2 cellular contexts compared by ENCODE assay signal in the genomic region with DNA sequence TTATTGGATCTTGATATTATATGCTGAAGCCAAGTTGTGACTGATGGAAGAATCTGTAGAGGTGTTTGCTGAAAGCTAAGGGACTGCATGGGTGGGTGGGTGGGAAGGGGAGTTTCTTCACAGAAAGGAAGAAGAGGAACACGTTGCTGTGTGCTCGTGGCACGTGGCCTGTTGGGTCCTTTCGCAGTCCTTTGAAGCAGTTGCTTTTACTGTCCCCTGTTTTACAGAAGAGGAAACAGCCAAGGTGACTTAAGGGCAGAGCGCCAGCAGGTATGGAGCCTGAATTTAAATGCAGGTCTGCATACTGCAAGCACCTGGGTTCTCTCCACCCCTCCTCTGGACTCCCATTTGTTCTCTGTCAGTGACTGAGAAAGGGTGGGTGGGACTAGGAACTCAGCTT.
TF ChIP-seq lines count a peak whose summit lies in the region.

No MANE protein-coding gene starts in this region.

TF ChIP-seq in HepG2, 621 proteins besides CTCF, POLR2A, EP300 and RAD21:
- TF ChIP-seq, protein P1, sequence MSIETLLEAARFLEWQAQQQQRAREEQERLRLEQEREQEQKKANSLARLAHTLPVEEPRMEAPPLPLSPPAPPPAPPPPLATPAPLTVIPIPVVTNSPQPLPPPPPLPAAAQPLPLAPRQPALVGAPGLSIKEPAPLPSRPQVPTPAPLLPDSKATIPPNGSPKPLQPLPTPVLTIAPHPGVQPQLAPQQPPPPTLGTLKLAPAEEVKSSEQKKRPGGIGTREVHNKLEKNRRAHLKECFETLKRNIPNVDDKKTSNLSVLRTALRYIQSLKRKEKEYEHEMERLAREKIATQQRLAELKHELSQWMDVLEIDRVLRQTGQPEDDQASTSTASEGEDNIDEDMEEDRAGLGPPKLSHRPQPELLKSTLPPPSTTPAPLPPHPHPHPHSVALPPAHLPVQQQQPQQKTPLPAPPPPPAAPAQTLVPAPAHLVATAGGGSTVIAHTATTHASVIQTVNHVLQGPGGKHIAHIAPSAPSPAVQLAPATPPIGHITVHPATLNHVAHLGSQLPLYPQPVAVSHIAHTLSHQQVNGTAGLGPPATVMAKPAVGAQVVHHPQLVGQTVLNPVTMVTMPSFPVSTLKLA (IDR thresholded peaks at IDR 0.05): peak; percentile 60
- no peak for TF ChIP-seq MAFK (conservative IDR thresholded peaks at IDR 0.05 in 1 of 2, IDR thresholded peaks at IDR 0.05 in 1 of 2; ENCODE audit: low read length in 2 of 2)

TF ChIP-seq in WTC11, 78 proteins besides CTCF, POLR2A, EP300 and RAD21 (continued from another document):
- TF ChIP-seq, protein P2, sequence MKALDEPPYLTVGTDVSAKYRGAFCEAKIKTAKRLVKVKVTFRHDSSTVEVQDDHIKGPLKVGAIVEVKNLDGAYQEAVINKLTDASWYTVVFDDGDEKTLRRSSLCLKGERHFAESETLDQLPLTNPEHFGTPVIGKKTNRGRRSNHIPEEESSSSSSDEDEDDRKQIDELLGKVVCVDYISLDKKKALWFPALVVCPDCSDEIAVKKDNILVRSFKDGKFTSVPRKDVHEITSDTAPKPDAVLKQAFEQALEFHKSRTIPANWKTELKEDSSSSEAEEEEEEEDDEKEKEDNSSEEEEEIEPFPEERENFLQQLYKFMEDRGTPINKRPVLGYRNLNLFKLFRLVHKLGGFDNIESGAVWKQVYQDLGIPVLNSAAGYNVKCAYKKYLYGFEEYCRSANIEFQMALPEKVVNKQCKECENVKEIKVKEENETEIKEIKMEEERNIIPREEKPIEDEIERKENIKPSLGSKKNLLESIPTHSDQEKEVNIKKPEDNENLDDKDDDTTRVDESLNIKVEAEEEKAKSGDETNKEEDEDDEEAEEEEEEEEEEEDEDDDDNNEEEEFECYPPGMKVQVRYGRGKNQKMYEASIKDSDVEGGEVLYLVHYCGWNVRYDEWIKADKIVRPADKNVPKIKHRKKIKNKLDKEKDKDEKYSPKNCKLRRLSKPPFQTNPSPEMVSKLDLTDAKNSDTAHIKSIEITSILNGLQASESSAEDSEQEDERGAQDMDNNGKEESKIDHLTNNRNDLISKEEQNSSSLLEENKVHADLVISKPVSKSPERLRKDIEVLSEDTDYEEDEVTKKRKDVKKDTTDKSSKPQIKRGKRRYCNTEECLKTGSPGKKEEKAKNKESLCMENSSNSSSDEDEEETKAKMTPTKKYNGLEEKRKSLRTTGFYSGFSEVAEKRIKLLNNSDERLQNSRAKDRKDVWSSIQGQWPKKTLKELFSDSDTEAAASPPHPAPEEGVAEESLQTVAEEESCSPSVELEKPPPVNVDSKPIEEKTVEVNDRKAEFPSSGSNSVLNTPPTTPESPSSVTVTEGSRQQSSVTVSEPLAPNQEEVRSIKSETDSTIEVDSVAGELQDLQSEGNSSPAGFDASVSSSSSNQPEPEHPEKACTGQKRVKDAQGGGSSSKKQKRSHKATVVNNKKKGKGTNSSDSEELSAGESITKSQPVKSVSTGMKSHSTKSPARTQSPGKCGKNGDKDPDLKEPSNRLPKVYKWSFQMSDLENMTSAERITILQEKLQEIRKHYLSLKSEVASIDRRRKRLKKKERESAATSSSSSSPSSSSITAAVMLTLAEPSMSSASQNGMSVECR (CRISPR knock-in tag; IDR thresholded peaks at IDR 0.05; ENCODE audit: borderline replicate concordance): no peak
- TF ChIP-seq, protein P3, sequence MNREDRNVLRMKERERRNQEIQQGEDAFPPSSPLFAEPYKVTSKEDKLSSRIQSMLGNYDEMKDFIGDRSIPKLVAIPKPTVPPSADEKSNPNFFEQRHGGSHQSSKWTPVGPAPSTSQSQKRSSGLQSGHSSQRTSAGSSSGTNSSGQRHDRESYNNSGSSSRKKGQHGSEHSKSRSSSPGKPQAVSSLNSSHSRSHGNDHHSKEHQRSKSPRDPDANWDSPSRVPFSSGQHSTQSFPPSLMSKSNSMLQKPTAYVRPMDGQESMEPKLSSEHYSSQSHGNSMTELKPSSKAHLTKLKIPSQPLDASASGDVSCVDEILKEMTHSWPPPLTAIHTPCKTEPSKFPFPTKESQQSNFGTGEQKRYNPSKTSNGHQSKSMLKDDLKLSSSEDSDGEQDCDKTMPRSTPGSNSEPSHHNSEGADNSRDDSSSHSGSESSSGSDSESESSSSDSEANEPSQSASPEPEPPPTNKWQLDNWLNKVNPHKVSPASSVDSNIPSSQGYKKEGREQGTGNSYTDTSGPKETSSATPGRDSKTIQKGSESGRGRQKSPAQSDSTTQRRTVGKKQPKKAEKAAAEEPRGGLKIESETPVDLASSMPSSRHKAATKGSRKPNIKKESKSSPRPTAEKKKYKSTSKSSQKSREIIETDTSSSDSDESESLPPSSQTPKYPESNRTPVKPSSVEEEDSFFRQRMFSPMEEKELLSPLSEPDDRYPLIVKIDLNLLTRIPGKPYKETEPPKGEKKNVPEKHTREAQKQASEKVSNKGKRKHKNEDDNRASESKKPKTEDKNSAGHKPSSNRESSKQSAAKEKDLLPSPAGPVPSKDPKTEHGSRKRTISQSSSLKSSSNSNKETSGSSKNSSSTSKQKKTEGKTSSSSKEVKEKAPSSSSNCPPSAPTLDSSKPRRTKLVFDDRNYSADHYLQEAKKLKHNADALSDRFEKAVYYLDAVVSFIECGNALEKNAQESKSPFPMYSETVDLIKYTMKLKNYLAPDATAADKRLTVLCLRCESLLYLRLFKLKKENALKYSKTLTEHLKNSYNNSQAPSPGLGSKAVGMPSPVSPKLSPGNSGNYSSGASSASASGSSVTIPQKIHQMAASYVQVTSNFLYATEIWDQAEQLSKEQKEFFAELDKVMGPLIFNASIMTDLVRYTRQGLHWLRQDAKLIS (CRISPR knock-in tag; IDR thresholded peaks at IDR 0.05; ENCODE audit: borderline replicate concordance): no peak
